Comparison of ENCODE assay signal across 21 cellular contexts in the genomic region with DNA sequence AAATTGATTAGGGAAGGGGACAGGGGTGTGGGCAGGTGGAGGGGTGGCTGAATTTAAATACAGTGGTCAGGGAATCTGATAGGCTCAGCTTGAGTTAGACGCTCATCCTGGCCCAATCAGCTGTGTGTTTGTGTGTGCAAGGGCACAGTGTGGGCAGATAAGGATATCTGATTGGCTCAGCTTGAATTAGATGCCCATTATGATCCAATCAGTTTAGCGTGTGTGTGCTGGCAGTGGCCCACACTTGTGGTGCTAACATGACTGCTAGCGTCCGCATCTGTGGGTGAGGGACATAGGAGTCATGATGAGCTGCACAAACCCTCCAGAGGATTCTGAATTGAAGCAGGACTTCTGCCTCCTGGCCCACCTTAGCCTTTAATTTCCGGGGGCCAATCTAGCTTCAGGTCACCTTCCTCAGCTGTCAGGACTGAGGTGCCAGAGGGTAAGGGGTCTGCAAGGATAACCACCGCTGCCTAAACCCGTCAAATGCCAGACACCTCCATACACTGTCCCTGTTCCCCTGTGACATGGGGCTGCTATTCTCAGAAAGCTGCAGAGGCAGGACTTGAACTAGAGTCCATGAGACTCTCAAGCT.
DNase-seq lines count a peak whose midpoint lies in the region; ATAC-seq lines count a peak whose summit lies in the region.
"Had no signal": no experiment of that assay in that cellular context is flagged by ENCODE, and none has a peak within 500 bp of the region (broad histone marks: within the 10 kb centered on the region; RNA-seq: fewer than 3 reads in every experiment).

No MANE protein-coding gene starts in this region.

- ATAC-seq in sciatic nerve: no peak
- ATAC-seq: activated CD4-positive, CD25-positive, alpha-beta regulatory T cell treated with anti-CD3 and anti-CD28 coated beads, Interleukin-2, amount 50 U/mL, for 24 hours; activated T-cell treated with anti-CD3 and anti-CD28 coated beads, Interleukin-2, amount 50 U/mL, for 72 hours; left ventricle myocardium superior; naive thymus-derived CD4-positive, alpha-beta T cell; stimulated activated naive B cell treated with anti-CD40 and anti-IgM and Interleukin-4, amounts not matched to agents 10 μg/mL and 1 μg/mL and 100 μg/mL, for 72 hours had no signal

- in situ Hi-C loops in SK-MEL-5 (cut with HindIII; ENCODE audit: low pct_unique_long_range_greater_than_20kb, low sequenced_read_pairs): no loop called here

- peak; percentile 15 for DNase-seq in activated CD4-positive, CD25-positive, alpha-beta regulatory T cell treated with anti-CD3 and anti-CD28 coated beads, Interleukin-2, amount 50 U/mL, for 72 hours
- DNase-seq in activated CD4-positive, CD25-positive, alpha-beta regulatory T cell (lab: John Stamatoyannopoulos, UW): no peak
- DNase-seq in SK-MEL-5 (ENCODE audit: low read depth, low spot score) (peak; percentile 43), globus pallidus (ENCODE audit: low spot score) (peak; percentile 66), sciatic nerve (ENCODE audit: low spot score) (peak; percentile 42), NCI-H1694 treated with DMSO at 0.1 percent for 48 hours (lab: John Stamatoyannopoulos, UW) (no peak), iPS-NIHi11 (ENCODE audit: low spot score) (no peak), NCI-H187 treated with DMSO at 0.1 percent for 48 hours (lab: John Stamatoyannopoulos, UW) (no peak)
- DNase-seq: activated CD4-positive, alpha-beta memory T cell treated with anti-CD3 and anti-CD28 coated beads for 36 hours; activated naive CD4-positive, alpha-beta T cell; activated T-cell treated with anti-CD3 and anti-CD28 coated beads, Interleukin-2, amount 50 U/mL, for 72 hours; Calu3; Kasumi-1; left ventricle myocardium superior; naive thymus-derived CD4-positive, alpha-beta T cell; NCI-H1436; NCI-H2107; small intestine; stimulated activated naive B cell treated with anti-CD40 and anti-IgM and Interleukin-4, amounts not matched to agents 10 μg/mL and 1 μg/mL and 100 μg/mL, for 72 hours; testis had no signal

- intact Hi-C loops in sciatic nerve (cut with DNase I): no loop called here

Comparison
In these comparisons a context has a peak if more than half of its experiments do, and no peak if none do; other contexts are left out.
1. DNase-seq: peak in activated CD4-positive, CD25-positive, alpha-beta regulatory T cell treated with anti-CD3 and anti-CD28 coated beads, Interleukin-2, amount 50 U/mL, for 72 hours (single experiment), SK-MEL-5 (single experiment), globus pallidus (single experiment) and sciatic nerve (single experiment); none in activated CD4-positive, CD25-positive, alpha-beta regulatory T cell (0 of 4), NCI-H1694 treated with DMSO at 0.1 percent for 48 hours (single experiment), iPS-NIHi11 (single experiment) and NCI-H187 treated with DMSO at 0.1 percent for 48 hours (single experiment).